Comparison of ENCODE assay signal across 8 cellular contexts in genomic region chr2:182649316-182649715, GRCh38.
DNase-seq lines count a peak whose midpoint lies in the region; ATAC-seq, FAIRE-seq and TF ChIP-seq lines count a peak whose summit lies in the region.

No MANE protein-coding gene starts in this region.

- peak; percentile 15 for DNase-seq in BE2C
- peak; percentile 21 for DNase-seq in GM20000 (ENCODE audit: low spot score)
- peak; percentile 27 for DNase-seq in NCI-H1417 treated with DMSO at 0.1 percent for 48 hours (lab: John Stamatoyannopoulos, UW)
- DNase-seq in gastrocnemius medialis = no peak

- no peak for TF ChIP-seq POLR2A in gastrocnemius medialis (IDR thresholded peaks at IDR 0.05)

- intact Hi-C loops in gastrocnemius medialis (cut with DNase I; ENCODE audit: low total_unique reads) = no loop called here

- H3K4me3 ChIP-seq in BE2C (ENCODE audit: low read depth, low read length) (no peak overlapping the region), gastrocnemius medialis (no peak overlapping the region)

- H3K27ac ChIP-seq in VCaP = no peak overlapping the region
- no peak overlapping the region for H3K27ac ChIP-seq in gastrocnemius medialis

- ATAC-seq in HG03097 (IDR thresholded peaks at IDR 0.05; ENCODE audit: low FRiP score, unreplicated experiment) = no peak
- no peak for ATAC-seq in gastrocnemius medialis
- ATAC-seq in GM21786 (IDR thresholded peaks at IDR 0.05; ENCODE audit: unreplicated experiment) = no peak

- H3K9me3 ChIP-seq in BE2C = no peaks in the 10 kb centered on the region
- no peaks in the 10 kb centered on the region for H3K9me3 ChIP-seq in gastrocnemius medialis

- TF ChIP-seq CTCF in BE2C (IDR thresholded peaks at IDR 0.05; ENCODE audit: low read depth, low read length) (peak; percentile 53), GM20000 (IDR thresholded peaks at IDR 0.05; ENCODE audit: extremely low read depth, missing control alignments) (peak; percentile 60), VCaP (conservative IDR thresholded peaks at IDR 0.05) (peak; percentile 69), gastrocnemius medialis (IDR thresholded peaks at IDR 0.05 in 4 of 5, conservative IDR thresholded peaks at IDR 0.05 in 1 of 5) (no peak)

- H3K27me3 ChIP-seq in BE2C (no peaks in the 10 kb centered on the region), gastrocnemius medialis (no peaks in the 10 kb centered on the region)

- H3K4me1 ChIP-seq in BE2C (no peaks in the 10 kb centered on the region), gastrocnemius medialis (no peaks in the 10 kb centered on the region)

- in situ Hi-C loops in gastrocnemius medialis (cut with MboI; ENCODE audit: low sequenced_read_pairs in 4 of 4) = no loop called here

- H3K36me3 ChIP-seq in BE2C = no peaks in the 10 kb centered on the region
- no peaks in the 10 kb centered on the region for H3K36me3 ChIP-seq in gastrocnemius medialis

- peak; percentile 76 for FAIRE-seq in islet of Langerhans (lab: Jason Lieb, UNC)

Comparison
In these comparisons a context has a peak if more than half of its experiments do, and no peak if none do; other contexts are left out.
1. DNase-seq: peak in BE2C (single experiment), GM20000 (single experiment) and NCI-H1417 treated with DMSO at 0.1 percent for 48 hours (single experiment); none in gastrocnemius medialis (0 of 2).
2. CTCF ChIP-seq: peak in BE2C (single experiment), GM20000 (single experiment) and VCaP (single experiment); none in gastrocnemius medialis (0 of 5).